1 cellular context compared by ENCODE assay signal in the genomic region with DNA sequence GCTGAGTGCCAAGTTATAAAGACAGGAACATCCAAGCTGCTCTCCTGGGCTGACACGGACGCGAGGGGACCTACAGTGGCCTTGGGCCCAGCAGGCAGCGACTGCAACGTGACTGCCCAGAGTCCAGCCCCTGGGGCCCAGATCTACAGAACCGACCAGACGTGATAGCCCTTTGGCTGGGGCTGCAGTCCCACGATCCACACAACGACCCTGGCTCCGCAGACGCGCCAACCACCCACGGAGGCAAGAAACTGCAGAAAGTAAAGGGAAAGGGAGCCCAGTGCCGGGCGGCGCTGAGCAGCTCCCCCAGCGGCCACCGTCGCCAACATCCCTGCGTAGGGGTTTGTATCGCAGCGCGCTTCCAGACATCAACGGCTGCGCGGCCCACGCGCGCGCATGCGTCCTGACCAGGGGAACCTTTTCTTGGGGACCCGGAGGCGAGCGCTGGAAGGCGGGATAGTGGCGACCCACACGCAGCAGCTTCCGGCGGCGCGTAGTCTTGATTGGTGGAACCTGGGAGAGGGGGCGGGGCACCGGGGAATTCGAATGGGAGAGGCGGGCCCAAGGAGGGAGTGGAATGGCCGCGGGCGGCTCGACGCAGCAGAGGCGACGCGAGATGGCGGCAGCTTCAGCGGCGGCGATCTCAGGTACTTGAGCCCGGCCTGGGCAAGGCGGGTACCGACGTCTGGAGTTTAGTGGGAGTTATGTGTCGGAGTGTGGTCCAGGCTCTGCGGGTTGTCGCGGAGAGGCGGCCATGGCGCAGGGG.
TF ChIP-seq lines count a peak whose summit lies in the region.

TSS of gene KIF22 (plus strand) at position 569 of the 766 bp plus-strand sequence. CDS start at position 578, 9 bp downstream.

TF ChIP-seq in WTC11, 78 proteins besides CTCF, POLR2A, EP300 and RAD21 (continued from another document and continues in another):
- no peak for TF ChIP-seq ZNF512 (CRISPR knock-in tag; IDR thresholded peaks at IDR 0.05; ENCODE audit: borderline replicate concordance)
- no peak for TF ChIP-seq SMAD4 (CRISPR knock-in tag; IDR thresholded peaks at IDR 0.05)
- TF ChIP-seq FOXJ3 (CRISPR knock-in tag; IDR thresholded peaks at IDR 0.05; ENCODE audit: borderline replicate concordance): no peak
- no peak for TF ChIP-seq ATF1 (CRISPR knock-in tag; IDR thresholded peaks at IDR 0.05)
- no peak for TF ChIP-seq ERG (CRISPR knock-in tag; IDR thresholded peaks at IDR 0.05)
- TF ChIP-seq ETV6 (CRISPR knock-in tag; IDR thresholded peaks at IDR 0.05): peak; percentile 92
- TF ChIP-seq ZMAT4 (CRISPR knock-in tag; IDR thresholded peaks at IDR 0.05): no peak
- no peak for TF ChIP-seq PRRX2 (CRISPR knock-in tag; IDR thresholded peaks at IDR 0.05)
- TF ChIP-seq FOXP4 (CRISPR knock-in tag; IDR thresholded peaks at IDR 0.05): no peak; the same call in 1 of the 2 replicates
- TF ChIP-seq ZNF425 (CRISPR knock-in tag; conservative IDR thresholded peaks at IDR 0.05): no peak
- TF ChIP-seq ZBTB43 (CRISPR knock-in tag; IDR thresholded peaks at IDR 0.05): 0 out of 2 replicates have a peak, but pooled peaks have one; percentile 19
- TF ChIP-seq KAT7 (CRISPR knock-in tag; IDR thresholded peaks at IDR 0.05; ENCODE audit: borderline replicate concordance): peak; percentile 33; the same call in 1 of the 2 replicates
- TF ChIP-seq RELA (CRISPR knock-in tag; IDR thresholded peaks at IDR 0.05; ENCODE audit: borderline replicate concordance): 0 out of 2 replicates have a peak, but pooled peaks have one; percentile 42
- peak; percentile 50; the same call in 1 of the 2 replicates for TF ChIP-seq FOXK1 (CRISPR knock-in tag; IDR thresholded peaks at IDR 0.05)
- TF ChIP-seq NFATC4 (CRISPR knock-in tag; IDR thresholded peaks at IDR 0.05): no peak
- TF ChIP-seq ZNF317 (CRISPR knock-in tag; IDR thresholded peaks at IDR 0.05; ENCODE audit: borderline replicate concordance, low read depth): no peak
- TF ChIP-seq ESRRA (CRISPR knock-in tag; IDR thresholded peaks at IDR 0.05; ENCODE audit: borderline replicate concordance): no peak
- TF ChIP-seq, protein P1, sequence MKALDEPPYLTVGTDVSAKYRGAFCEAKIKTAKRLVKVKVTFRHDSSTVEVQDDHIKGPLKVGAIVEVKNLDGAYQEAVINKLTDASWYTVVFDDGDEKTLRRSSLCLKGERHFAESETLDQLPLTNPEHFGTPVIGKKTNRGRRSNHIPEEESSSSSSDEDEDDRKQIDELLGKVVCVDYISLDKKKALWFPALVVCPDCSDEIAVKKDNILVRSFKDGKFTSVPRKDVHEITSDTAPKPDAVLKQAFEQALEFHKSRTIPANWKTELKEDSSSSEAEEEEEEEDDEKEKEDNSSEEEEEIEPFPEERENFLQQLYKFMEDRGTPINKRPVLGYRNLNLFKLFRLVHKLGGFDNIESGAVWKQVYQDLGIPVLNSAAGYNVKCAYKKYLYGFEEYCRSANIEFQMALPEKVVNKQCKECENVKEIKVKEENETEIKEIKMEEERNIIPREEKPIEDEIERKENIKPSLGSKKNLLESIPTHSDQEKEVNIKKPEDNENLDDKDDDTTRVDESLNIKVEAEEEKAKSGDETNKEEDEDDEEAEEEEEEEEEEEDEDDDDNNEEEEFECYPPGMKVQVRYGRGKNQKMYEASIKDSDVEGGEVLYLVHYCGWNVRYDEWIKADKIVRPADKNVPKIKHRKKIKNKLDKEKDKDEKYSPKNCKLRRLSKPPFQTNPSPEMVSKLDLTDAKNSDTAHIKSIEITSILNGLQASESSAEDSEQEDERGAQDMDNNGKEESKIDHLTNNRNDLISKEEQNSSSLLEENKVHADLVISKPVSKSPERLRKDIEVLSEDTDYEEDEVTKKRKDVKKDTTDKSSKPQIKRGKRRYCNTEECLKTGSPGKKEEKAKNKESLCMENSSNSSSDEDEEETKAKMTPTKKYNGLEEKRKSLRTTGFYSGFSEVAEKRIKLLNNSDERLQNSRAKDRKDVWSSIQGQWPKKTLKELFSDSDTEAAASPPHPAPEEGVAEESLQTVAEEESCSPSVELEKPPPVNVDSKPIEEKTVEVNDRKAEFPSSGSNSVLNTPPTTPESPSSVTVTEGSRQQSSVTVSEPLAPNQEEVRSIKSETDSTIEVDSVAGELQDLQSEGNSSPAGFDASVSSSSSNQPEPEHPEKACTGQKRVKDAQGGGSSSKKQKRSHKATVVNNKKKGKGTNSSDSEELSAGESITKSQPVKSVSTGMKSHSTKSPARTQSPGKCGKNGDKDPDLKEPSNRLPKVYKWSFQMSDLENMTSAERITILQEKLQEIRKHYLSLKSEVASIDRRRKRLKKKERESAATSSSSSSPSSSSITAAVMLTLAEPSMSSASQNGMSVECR (CRISPR knock-in tag; IDR thresholded peaks at IDR 0.05; ENCODE audit: borderline replicate concordance): peak; percentile 92; the same call in 1 of the 2 replicates
- no peak; the same call in 1 of the 2 replicates for TF ChIP-seq ZNF416 (CRISPR knock-in tag; IDR thresholded peaks at IDR 0.05)
- peak; percentile 78 for TF ChIP-seq SMAD3 (CRISPR knock-in tag; IDR thresholded peaks at IDR 0.05; ENCODE audit: borderline replicate concordance)
- no peak for TF ChIP-seq ZNF396 (CRISPR knock-in tag; IDR thresholded peaks at IDR 0.05; ENCODE audit: borderline replicate concordance)
- TF ChIP-seq NR1H2 (CRISPR knock-in tag; IDR thresholded peaks at IDR 0.05): no peak
- TF ChIP-seq MLX (CRISPR knock-in tag; IDR thresholded peaks at IDR 0.05): no peak
- TF ChIP-seq, protein P2, sequence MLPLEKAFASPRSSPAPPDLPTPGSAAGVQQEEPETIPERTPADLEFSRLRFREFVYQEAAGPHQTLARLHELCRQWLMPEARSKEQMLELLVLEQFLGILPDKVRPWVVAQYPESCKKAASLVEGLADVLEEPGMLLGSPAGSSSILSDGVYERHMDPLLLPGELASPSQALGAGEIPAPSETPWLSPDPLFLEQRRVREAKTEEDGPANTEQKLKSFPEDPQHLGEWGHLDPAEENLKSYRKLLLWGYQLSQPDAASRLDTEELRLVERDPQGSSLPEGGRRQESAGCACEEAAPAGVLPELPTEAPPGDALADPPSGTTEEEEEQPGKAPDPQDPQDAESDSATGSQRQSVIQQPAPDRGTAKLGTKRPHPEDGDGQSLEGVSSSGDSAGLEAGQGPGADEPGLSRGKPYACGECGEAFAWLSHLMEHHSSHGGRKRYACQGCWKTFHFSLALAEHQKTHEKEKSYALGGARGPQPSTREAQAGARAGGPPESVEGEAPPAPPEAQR (CRISPR knock-in tag; IDR thresholded peaks at IDR 0.05): no peak
- no peak for TF ChIP-seq ATF3 (CRISPR knock-in tag; conservative IDR thresholded peaks at IDR 0.05)
- peak; percentile 98 for TF ChIP-seq SP1 (CRISPR knock-in tag; conservative IDR thresholded peaks at IDR 0.05)
- no peak for TF ChIP-seq ZBTB21 (CRISPR knock-in tag; IDR thresholded peaks at IDR 0.05; ENCODE audit: borderline replicate concordance)
- no peak for TF ChIP-seq OVOL2 (CRISPR knock-in tag; IDR thresholded peaks at IDR 0.05; ENCODE audit: borderline replicate concordance)
- TF ChIP-seq, protein P3, sequence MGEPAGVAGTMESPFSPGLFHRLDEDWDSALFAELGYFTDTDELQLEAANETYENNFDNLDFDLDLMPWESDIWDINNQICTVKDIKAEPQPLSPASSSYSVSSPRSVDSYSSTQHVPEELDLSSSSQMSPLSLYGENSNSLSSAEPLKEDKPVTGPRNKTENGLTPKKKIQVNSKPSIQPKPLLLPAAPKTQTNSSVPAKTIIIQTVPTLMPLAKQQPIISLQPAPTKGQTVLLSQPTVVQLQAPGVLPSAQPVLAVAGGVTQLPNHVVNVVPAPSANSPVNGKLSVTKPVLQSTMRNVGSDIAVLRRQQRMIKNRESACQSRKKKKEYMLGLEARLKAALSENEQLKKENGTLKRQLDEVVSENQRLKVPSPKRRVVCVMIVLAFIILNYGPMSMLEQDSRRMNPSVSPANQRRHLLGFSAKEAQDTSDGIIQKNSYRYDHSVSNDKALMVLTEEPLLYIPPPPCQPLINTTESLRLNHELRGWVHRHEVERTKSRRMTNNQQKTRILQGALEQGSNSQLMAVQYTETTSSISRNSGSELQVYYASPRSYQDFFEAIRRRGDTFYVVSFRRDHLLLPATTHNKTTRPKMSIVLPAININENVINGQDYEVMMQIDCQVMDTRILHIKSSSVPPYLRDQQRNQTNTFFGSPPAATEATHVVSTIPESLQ (CRISPR knock-in tag; IDR thresholded peaks at IDR 0.05): no peak
